In the genomic region with DNA sequence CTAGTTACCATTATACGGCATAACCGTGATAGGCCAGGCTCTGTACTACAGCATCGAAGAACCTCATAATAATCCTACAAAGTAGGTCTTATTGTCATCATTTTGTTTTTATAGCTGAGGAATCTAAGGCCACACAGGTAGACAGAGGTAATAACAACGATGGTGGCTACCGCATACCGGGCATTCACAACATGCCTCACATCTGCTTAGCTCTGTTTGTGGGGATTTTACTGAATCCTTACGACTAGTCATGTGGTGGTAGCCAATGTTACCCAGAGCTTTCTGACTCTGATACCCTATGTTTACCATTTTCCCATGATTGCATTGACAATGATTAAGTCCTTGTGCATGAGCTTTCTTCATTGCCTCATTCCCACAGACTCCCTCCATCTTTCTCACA, we compare ENCODE assay signal across 27 cellular contexts.
A peak's percentile ranks its signal among the peaks of the same experiment; 100 is the strongest.
DNase-seq lines count a peak whose midpoint lies in the region; ATAC-seq and TF ChIP-seq lines count a peak whose summit lies in the region.
"Had no signal": no experiment of that assay in that cellular context is flagged by ENCODE, and none has a peak within 500 bp of the region (broad histone marks: within the 10 kb centered on the region; RNA-seq: fewer than 3 reads in every experiment).

No MANE protein-coding gene starts in this region.

- H4K20me1 ChIP-seq in GM23338 (replicated peaks; ENCODE audit: insufficient read depth), result no peaks in the 10 kb centered on the region
- H4K20me1 ChIP-seq: BLaER1 had no signal

- H3K14ac ChIP-seq in trophoblast cell (ENCODE audit: low read length), result no peak overlapping the region

- TF ChIP-seq CTCF in GM23338 (conservative IDR thresholded peaks at IDR 0.05; ENCODE audit: low read depth in 2 of 2) (no peak), coronary artery (IDR thresholded peaks at IDR 0.05) (no peak)

- peaks cover 3% of the 10 kb centered on the region for H3K79me1 ChIP-seq in trophoblast cell (ENCODE audit: low read length)

- H3K27me3 ChIP-seq in GM23338 (ENCODE audit: insufficient read depth) (no peaks in the 10 kb centered on the region), trophoblast cell (ENCODE audit: insufficient read depth, low read length) (no peaks in the 10 kb centered on the region)
- H3K27me3 ChIP-seq: BE2C, BLaER1 had no signal

- H3F3A ChIP-seq in GM23338 (replicated peaks; ENCODE audit: low read depth), result no peaks in the 10 kb centered on the region

- H3K18ac ChIP-seq in trophoblast cell (ENCODE audit: low read length), result no peak overlapping the region

- H4K8ac ChIP-seq in trophoblast cell (ENCODE audit: low read depth, low read length), result no peak overlapping the region

- H3K4me2 ChIP-seq in GM23338 (no peak overlapping the region), trophoblast cell (ENCODE audit: low read length) (no peak overlapping the region)
- H3K4me2 ChIP-seq: A549, BLaER1 had no signal

- no peak overlapping the region for H2BK5ac ChIP-seq in trophoblast cell (ENCODE audit: low read depth, low read length, poor library complexity)

- H3K23ac ChIP-seq in trophoblast cell (ENCODE audit: low read length), result no peak overlapping the region

- H3K79me2 ChIP-seq in GM23338 (replicated peaks; ENCODE audit: insufficient read depth) (no peaks in the 10 kb centered on the region), trophoblast cell (ENCODE audit: control insufficient read depth, insufficient read depth, low read length, poor library complexity) (no peaks in the 10 kb centered on the region)

- H3K9ac ChIP-seq in trophoblast cell (ENCODE audit: low read length), result no peak overlapping the region
- H3K9ac ChIP-seq: BLaER1 had no signal

- H2AFZ ChIP-seq in GM23338 (no peak overlapping the region), trophoblast cell (ENCODE audit: insufficient read depth, low read length, poor library complexity) (no peak overlapping the region)

- H3K27me3 Mint-ChIP-seq in GM23338 (ENCODE audit: insufficient read depth, low read depth, poor library complexity), result peaks cover 4% of the 10 kb centered on the region
- peaks cover 22% of the 10 kb centered on the region for H3K27me3 Mint-ChIP-seq in T-helper 2 cell treated with Interferon-gamma antibody and Interleukin-4, amounts not matched to agents 5 μg/mL and 100 μg/mL, for 36 hours (ENCODE audit: low read depth)

- no peak overlapping the region for H2BK12ac ChIP-seq in trophoblast cell (ENCODE audit: low read length)

- no peak overlapping the region for H3K27ac Mint-ChIP-seq in GM23338
- no peak overlapping the region for H3K27ac Mint-ChIP-seq in T-helper 2 cell treated with Interferon-gamma antibody and Interleukin-4, amounts not matched to agents 5 μg/mL and 100 μg/mL, for 36 hours
- H3K27ac Mint-ChIP-seq: CD14-positive monocyte; CD4-positive, alpha-beta memory T cell; CD4-positive, CD25-positive, alpha-beta regulatory T cell had no signal

- no peaks in the 10 kb centered on the region for H3K36me3 Mint-ChIP-seq in GM23338 (ENCODE audit: low read depth)
- H3K36me3 Mint-ChIP-seq in T-helper 2 cell treated with Interferon-gamma antibody and Interleukin-4, amounts not matched to agents 5 μg/mL and 100 μg/mL, for 36 hours (ENCODE audit: low read depth), result no peaks in the 10 kb centered on the region
- H3K36me3 Mint-ChIP-seq: CD14-positive monocyte; CD4-positive, alpha-beta memory T cell; CD4-positive, CD25-positive, alpha-beta regulatory T cell had no signal

- peaks cover 15% of the 10 kb centered on the region for H3K9me2 ChIP-seq in GM23338 (ENCODE audit: insufficient read depth)

- H3K4me3 ChIP-seq in GM23338 (no peak overlapping the region), trophoblast cell (ENCODE audit: low read depth, low read length) (no peak overlapping the region), coronary artery (no peak overlapping the region)
- H3K4me3 ChIP-seq: A549, BLaER1, GM12878 had no signal

- no peak overlapping the region for H2BK120ac ChIP-seq in trophoblast cell (ENCODE audit: insufficient read depth, low read length, poor library complexity)

- peaks cover 10% of the 10 kb centered on the region; the same call in 1 of the 2 replicates for H3K4me1 ChIP-seq in GM23338 (ENCODE audit: insufficient read depth)
- H3K4me1 ChIP-seq in trophoblast cell (ENCODE audit: control insufficient read depth in 1 of 2, insufficient read depth in 2 of 2, low read length in 2 of 2), result peaks cover 11 to 14% of the 10 kb centered on the region in 2 experiments
- H3K4me1 ChIP-seq: A549 had no signal

- H3K4ac ChIP-seq in trophoblast cell (ENCODE audit: low read depth, low read length), result no peak overlapping the region

- no peak overlapping the region for H3K4me3 Mint-ChIP-seq in GM23338
- H3K4me3 Mint-ChIP-seq in T-helper 2 cell treated with Interferon-gamma antibody and Interleukin-4, amounts not matched to agents 5 μg/mL and 100 μg/mL, for 36 hours, result no peak overlapping the region
- H3K4me3 Mint-ChIP-seq: CD14-positive monocyte; CD4-positive, alpha-beta memory T cell; CD4-positive, CD25-positive, alpha-beta regulatory T cell; CD8-positive, alpha-beta memory T cell had no signal

- H3K9me3 Mint-ChIP-seq in GM23338, result no peaks in the 10 kb centered on the region
- H3K9me3 Mint-ChIP-seq in T-helper 2 cell treated with Interferon-gamma antibody and Interleukin-4, amounts not matched to agents 5 μg/mL and 100 μg/mL, for 36 hours, result no peaks in the 10 kb centered on the region
- H3K9me3 Mint-ChIP-seq: CD14-positive monocyte; CD8-positive, alpha-beta memory T cell had no signal

- no peak overlapping the region for H2AK5ac ChIP-seq in trophoblast cell (ENCODE audit: low read length)

- no peak for ATAC-seq in GM23338
- ATAC-seq: A549, GM12878 had no signal

- H3K9me3 ChIP-seq in trophoblast cell (ENCODE audit: insufficient read depth, low read depth, low read length), result no peaks in the 10 kb centered on the region
- H3K9me3 ChIP-seq: A549, BE2C had no signal

- DNase-seq in GM23338 (ENCODE audit: low spot score) (peak; percentile 30), amniotic epithelial cell (ENCODE audit: low read depth) (peak; percentile 14), kidney tubule cell (ENCODE audit: low spot score) (peak; percentile 19), trophoblast cell (peak; percentile 38 to 74), ureter (ENCODE audit: low spot score) (no peak), coronary artery (ENCODE audit: low spot score) (no peak), Ammon's horn (ENCODE audit: low spot score) (no peak)
- DNase-seq in T-helper 2 cell treated with Interferon-gamma antibody and Interleukin-4, amounts not matched to agents 5 μg/mL and 100 μg/mL, for 36 hours (ENCODE audit: low spot score), result no peak
- DNase-seq: AML-193; BE2C; C1 segment of cervical spinal cord; CD4-positive, alpha-beta memory T cell; CD4-positive, CD25-positive, alpha-beta regulatory T cell; CD8-positive, alpha-beta memory T cell; COR-L47; DMS 273 treated with DMSO at 0.1 percent for 48 hours; DMS153; DMS53; DMS79; DND-41; EL; GDM1 had no signal

- no peaks in the 10 kb centered on the region for H3K36me3 ChIP-seq in GM23338 (ENCODE audit: insufficient read depth)
- H3K36me3 ChIP-seq in trophoblast cell (ENCODE audit: control insufficient read depth in 1 of 2, insufficient read depth in 2 of 2, low read length in 2 of 2), result no peaks in the 10 kb centered on the region
- H3K36me3 ChIP-seq: BE2C, BLaER1 had no signal

- no peak overlapping the region for H4K12ac ChIP-seq in trophoblast cell (ENCODE audit: low read depth, low read length)

- H4K91ac ChIP-seq in trophoblast cell (ENCODE audit: low read depth, low read length), result no peak overlapping the region

- no peak overlapping the region for H3K27ac ChIP-seq in GM23338 (ENCODE audit: low read depth)
- no peak overlapping the region for H3K27ac ChIP-seq in trophoblast cell (ENCODE audit: low read depth, low read length)
- H3K27ac ChIP-seq in coronary artery, result no peak overlapping the region
- H3K27ac ChIP-seq: 22Rv1, A549, BLaER1 had no signal

- H3K4me1 Mint-ChIP-seq in GM23338, result peaks cover 6% of the 10 kb centered on the region
- H3K4me1 Mint-ChIP-seq in T-helper 2 cell treated with Interferon-gamma antibody and Interleukin-4, amounts not matched to agents 5 μg/mL and 100 μg/mL, for 36 hours (ENCODE audit: low read depth), result no peaks in the 10 kb centered on the region
- H3K4me1 Mint-ChIP-seq: CD4-positive, CD25-positive, alpha-beta regulatory T cell; CD8-positive, alpha-beta memory T cell had no signal

- WGBS in trophoblast cell (ENCODE audit: extremely low coverage, insufficient coverage, insufficient read length), result no CpG with 5 or more reads among the region's 7 CpGs

TF ChIP-seq in GM23338, 12 proteins besides CTCF, POLR2A, EP300 and RAD21 (continues in another document):
- TF ChIP-seq STAT1 (IDR thresholded peaks at IDR 0.05; ENCODE audit: unreplicated experiment), result no peak
- no peak for TF ChIP-seq POLR2AphosphoS5 (IDR thresholded peaks at IDR 0.05; ENCODE audit: low read depth)
- no peak for TF ChIP-seq EZH2 (IDR thresholded peaks at IDR 0.05; ENCODE audit: low read depth, unreplicated experiment)
- TF ChIP-seq JUNB (IDR thresholded peaks at IDR 0.05; ENCODE audit: unreplicated experiment), result no peak
- no peak for TF ChIP-seq EZH2phosphoT487 (IDR thresholded peaks at IDR 0.05; ENCODE audit: unreplicated experiment)
- no peak for TF ChIP-seq ETS1 (IDR thresholded peaks at IDR 0.05)

Comparison
In these comparisons a context has a peak if more than half of its experiments do, and no peak if none do; other contexts are left out.
1. DNase-seq: peak in GM23338 (single experiment), amniotic epithelial cell (single experiment), kidney tubule cell (single experiment) and trophoblast cell (2 of 2); none in ureter (single experiment), coronary artery (single experiment), Ammon's horn (single experiment) and T-helper 2 cell treated with Interferon-gamma antibody and Interleukin-4, amounts not matched to agents 5 μg/mL and 100 μg/mL, for 36 hours (single experiment).